8 cellular contexts compared by ENCODE assay signal in genomic region chr10:87862644-87863101, GRCh38. TPM values are rescaled to one million over a fixed set of nuclear protein-coding genes. Genes with fewer than 3 reads are reported as not detected.
DNase-seq lines count a peak whose midpoint lies in the region; ATAC-seq, FAIRE-seq and TF ChIP-seq lines count a peak whose summit lies in the region.

No MANE protein-coding gene starts in this region.

- CTCF ChIA-PET in A673 (lab: Charles Lee) = interaction anchor here (1.3 to 1.7 kb wide), 2 partner anchors 251 to 527 kb away, joined by 4 to 14 read pairs; no protein-coding TSS in a partner anchor

- DNase-seq in A673 (ENCODE audit: low spot score) (no peak), GM12892 (ENCODE audit: insufficient read length) (peak; percentile 30), RWPE2 (ENCODE audit: low spot score) (no peak), cerebellar cortex (ENCODE audit: low spot score) (peak; percentile 70), upper lobe of left lung (no peak), LoVo (ENCODE audit: low spot score) (no peak)

- ATAC-seq in HG02973 (IDR thresholded peaks at IDR 0.05; ENCODE audit: unreplicated experiment) = peak; percentile 15
- peak; percentile 1; the same call in 2 of the 3 replicates for ATAC-seq in RWPE2 (ENCODE audit: low read depth)
- peak; percentile 4 to 9 for ATAC-seq in upper lobe of left lung (ENCODE audit: low FRiP score in 2 of 2)

- intact Hi-C loops in A673 (cut with micrococcal nuclease; ENCODE audit: unreplicated experiment) = loop anchor here (5.0 to 10.0 kb wide), 3 partner anchors 112 to 690 kb away; partner anchors contain the start of gene PAPSS2

- 1 to 2% methylated on average over 13 to 20 of the region's 23 CpGs for WGBS in mesodermal cell (ENCODE audit: insufficient coverage in 2 of 2), 2 experiments
- WGBS in upper lobe of left lung, 2 donors = 0 to 1% methylated on average over 18 to 23 of the region's 23 CpGs

- H3K9me3 ChIP-seq in A673 (ENCODE audit: low read depth, low read length, poor library complexity, severe bottlenecking) (no peaks in the 10 kb centered on the region), RWPE2 (ENCODE audit: severe bottlenecking) (no peaks in the 10 kb centered on the region), mesodermal cell (ENCODE audit: control insufficient read depth, low read length) (no peaks in the 10 kb centered on the region), upper lobe of left lung (no peaks in the 10 kb centered on the region)

- TF ChIP-seq CTCF in A673 (conservative IDR thresholded peaks at IDR 0.05; ENCODE audit: low read depth, low read length) (no peak), RWPE2 (IDR thresholded peaks at IDR 0.05; ENCODE audit: poor library complexity, severe bottlenecking) (no peak), upper lobe of left lung (IDR thresholded peaks at IDR 0.05) (no peak)

- peak; percentile 58 for FAIRE-seq in GM12892 (lab: Jason Lieb, UNC)

- POLR2A ChIA-PET in A673 (lab: Charles Lee; ENCODE audit: low non-redundant PET) = no interaction called here

- no TSS peak for BruUV-seq in A673 (replicated peaks; lab: Mats Ljungman, UMichigan)

- peak overlapping the region; percentile 91 for H3K27ac ChIP-seq in A673 (ENCODE audit: low read depth, low read length, poor library complexity, severe bottlenecking)
- H3K27ac ChIP-seq in RWPE2 (ENCODE audit: poor library complexity, severe bottlenecking) = peak overlapping the region; percentile 91
- H3K27ac ChIP-seq in mesodermal cell (ENCODE audit: low read depth, low read length, severe bottlenecking) = peak overlapping the region; percentile 93
- H3K27ac ChIP-seq in upper lobe of left lung = peak overlapping the region; percentile 97 to 100 (median 98)

- no peaks in the 10 kb centered on the region for H3K36me3 ChIP-seq in A673 (ENCODE audit: insufficient read depth, low read length, poor library complexity, severe bottlenecking)
- H3K36me3 ChIP-seq in RWPE2 (ENCODE audit: low read depth) = peaks cover 11% of the 10 kb centered on the region
- no peaks in the 10 kb centered on the region for H3K36me3 ChIP-seq in mesodermal cell (ENCODE audit: control insufficient read depth, insufficient read depth, low read length)
- no peaks in the 10 kb centered on the region for H3K36me3 ChIP-seq in upper lobe of left lung

- H3K27me3 ChIP-seq in A673 (replicated peaks; ENCODE audit: insufficient read depth, low read depth, low read length, poor library complexity) (no peaks in the 10 kb centered on the region), RWPE2 (ENCODE audit: insufficient read depth, poor library complexity, severe bottlenecking) (no peaks in the 10 kb centered on the region), upper lobe of left lung (no peaks in the 10 kb centered on the region)

- no peak for TF ChIP-seq EP300 in upper lobe of left lung (IDR thresholded peaks at IDR 0.05)

- peak; percentile 60 for TF ChIP-seq POLR2A in GM12892 (IDR thresholded peaks at IDR 0.05; ENCODE audit: low read depth, low read length)
- TF ChIP-seq POLR2A in upper lobe of left lung (IDR thresholded peaks at IDR 0.05) = no peak

- peaks cover 5% of the 10 kb centered on the region for H3K4me1 ChIP-seq in A673 (ENCODE audit: insufficient read depth, low read length, poor library complexity, severe bottlenecking)
- H3K4me1 ChIP-seq in RWPE2 (ENCODE audit: insufficient read depth, poor library complexity, severe bottlenecking) = no peaks in the 10 kb centered on the region
- no peaks in the 10 kb centered on the region for H3K4me1 ChIP-seq in mesodermal cell (ENCODE audit: control insufficient read depth, insufficient read depth, low read length, poor library complexity, severe bottlenecking)
- peaks cover 0 to 18% (median 11%) of the 10 kb centered on the region in 4 donors for H3K4me1 ChIP-seq in upper lobe of left lung

- H3K4me3 ChIP-seq in A673 (ENCODE audit: low read depth, low read length, poor library complexity, severe bottlenecking) = peak overlapping the region; percentile 80
- peak overlapping the region; percentile 95 for H3K4me3 ChIP-seq in RWPE2 (ENCODE audit: severe bottlenecking)
- peak overlapping the region; percentile 86 for H3K4me3 ChIP-seq in mesodermal cell (ENCODE audit: extremely low read depth, insufficient read depth, low read length, poor library complexity, severe bottlenecking)
- H3K4me3 ChIP-seq in upper lobe of left lung = peak overlapping the region; percentile 68 to 97 (median 80)

RNA-seq across cellular contexts. Expression of gene KLLN, which starts 0.7 kb away (rescaled TPM):
- total RNA-seq in A673 (2021) (0.32 and 0.37 TPM in 2 replicates), upper lobe of left lung (under 1 TPM in 4 of 6 donors, not detected in 2; 0.20 to 0.54 (median 0.44) TPM)
- polyA plus RNA-seq in GM12892 (2012; ENCODE audit: missing spikeins) = 2.0 TPM
- polyA plus RNA-seq in mesodermal cell (2013, experiment 1 of 2) = 0.48 TPM
- 0.76 TPM for polyA plus RNA-seq in mesodermal cell (2013, experiment 2 of 2)

RNA-seq across cellular contexts. Expression of gene PTEN, which starts 0.8 kb away (rescaled TPM):
- 66.0 and 66.4 TPM in 2 replicates for total RNA-seq in A673 (2021)
- 101 TPM for polyA plus RNA-seq in GM12892 (2012; ENCODE audit: missing spikeins)
- 58.4 TPM for polyA plus RNA-seq in mesodermal cell (2013, experiment 1 of 2)
- 68.0 TPM for polyA plus RNA-seq in mesodermal cell (2013, experiment 2 of 2)
- 100 to 1,000 TPM in 3 of 6 donors, 10 to 100 TPM in 3; 63.3 to 177 (median 99.0) TPM for total RNA-seq in upper lobe of left lung

RNA-seq across cellular contexts. Expression of gene ATAD1, which starts 44.6 kb away (rescaled TPM):
- total RNA-seq in A673 (2021) = 48.6 and 51.6 TPM in 2 replicates
- 33.6 TPM for polyA plus RNA-seq in GM12892 (2012; ENCODE audit: missing spikeins)
- polyA plus RNA-seq in mesodermal cell (2013, experiment 1 of 2) = 41.5 TPM
- 42.6 TPM for polyA plus RNA-seq in mesodermal cell (2013, experiment 2 of 2)
- total RNA-seq in upper lobe of left lung = 10 to 100 TPM in 5 of 6 donors, 1 to 10 TPM in 1; 6.3 to 66.9 (median 36.2) TPM

Comparison
In these comparisons a context has a peak if more than half of its experiments do, and no peak if none do; other contexts are left out.
1. DNase-seq: peak in GM12892 (single experiment) and cerebellar cortex (single experiment); none in A673 (single experiment), RWPE2 (single experiment), upper lobe of left lung (0 of 2) and LoVo (single experiment).
2. Peak in every context shown above with its lines, with median percentiles within 50 percentile points of each other: H3K27ac ChIP-seq, H3K4me3 ChIP-seq and ATAC-seq.